In the genomic region with DNA sequence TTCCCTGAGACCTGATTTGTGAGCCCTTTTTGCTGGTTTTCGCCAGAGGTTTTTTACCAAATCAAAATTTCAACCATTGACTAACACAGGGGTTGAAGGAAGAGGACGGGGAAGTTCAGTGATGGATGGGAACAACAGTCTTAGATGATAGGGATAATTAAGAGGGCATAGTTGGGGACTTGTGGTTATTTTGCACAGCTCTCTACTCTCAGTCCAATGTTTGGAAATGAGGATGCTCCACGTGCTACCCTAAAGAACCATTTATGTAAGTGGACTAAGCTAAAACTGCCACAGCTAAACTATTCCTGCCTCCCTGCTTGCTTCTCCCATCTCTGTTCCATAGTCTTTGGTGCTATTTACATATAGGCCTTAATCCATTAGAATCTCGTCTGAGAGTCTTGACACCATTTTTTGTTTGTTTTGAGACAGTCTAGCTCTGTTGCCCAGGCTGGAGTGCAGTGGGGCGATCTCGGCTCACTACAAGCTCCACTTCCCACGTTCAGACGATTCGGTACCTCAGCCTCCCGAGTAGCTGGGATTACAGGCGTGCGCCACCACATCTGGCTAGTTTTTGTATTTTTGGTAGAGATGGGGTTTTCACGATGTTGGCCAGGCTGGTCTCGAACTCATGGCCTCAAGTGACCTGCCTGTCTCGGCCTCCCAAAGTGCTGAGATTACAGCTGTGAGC, we compare ENCODE assay signal across 8 cellular contexts. TPM values are rescaled to one million over a fixed set of nuclear protein-coding genes. Genes with fewer than 3 reads are reported as not detected.
DNase-seq lines count a peak whose midpoint lies in the region; ATAC-seq and TF ChIP-seq lines count a peak whose summit lies in the region.

No MANE protein-coding gene starts in this region.

- H4K20me1 ChIP-seq in GM23248 (ENCODE audit: insufficient read depth): peaks cover 28% of the 10 kb centered on the region; the same call in 1 of the 2 replicates

- H3K36me3 Mint-ChIP-seq in T-helper 17 cell (ENCODE audit: low read depth) (peaks cover 20% of the 10 kb centered on the region), glutamatergic neuron (ENCODE audit: unreplicated experiment) (peaks cover 6% of the 10 kb centered on the region)

- in situ Hi-C loops in GM23248 (cut with MboI): no loop called here

- DNase-seq in GM23248 (no peak), T-helper 17 cell (no peak), glutamatergic neuron (no peak), putamen (ENCODE audit: low spot score) (no peak)
- DNase-seq in activated CD4-positive, alpha-beta T cell treated with anti-CD3 and anti-CD28 coated beads, Interleukin-2, amount 50 U/mL, for 4 hours: no peak

- H3K27ac Mint-ChIP-seq in T-helper 17 cell (peak overlapping the region; percentile 99), glutamatergic neuron (ENCODE audit: unreplicated experiment) (peak overlapping the region; percentile 97)

- H3K9me3 ChIP-seq in GM23248 (ENCODE audit: low read depth): no peaks in the 10 kb centered on the region
- peaks cover 9% of the 10 kb centered on the region for H3K9me3 ChIP-seq in T-helper 17 cell (ENCODE audit: control insufficient read depth, low read length, poor library complexity, severe bottlenecking)

- no peaks in the 10 kb centered on the region for H3K27me3 ChIP-seq in GM23248 (replicated peaks; ENCODE audit: insufficient read depth)

- H3K4me3 Mint-ChIP-seq in T-helper 17 cell (peak overlapping the region; percentile 94), glutamatergic neuron (ENCODE audit: unreplicated experiment) (peak overlapping the region; percentile 96)

- H3K9ac ChIP-seq in GM23248: peak overlapping the region; percentile 99

- H3K4me3 ChIP-seq in GM23248 (peak overlapping the region; percentile 98), skin epidermis (peak overlapping the region; percentile 59 to 97 (median 82))

- peak overlapping the region; percentile 74 for H3K4me2 ChIP-seq in GM23248 (ENCODE audit: unreplicated experiment)

- H3K36me3 ChIP-seq in GM23248 (ENCODE audit: low read depth): peaks cover 33% of the 10 kb centered on the region

- ATAC-seq in T-helper 17 cell: peak; percentile 7
- no peak for ATAC-seq in HG02642 (IDR thresholded peaks at IDR 0.05; ENCODE audit: poor library complexity, unreplicated experiment)
- ATAC-seq in GM21381 (IDR thresholded peaks at IDR 0.05; ENCODE audit: unreplicated experiment): no peak

- peaks cover 66% of the 10 kb centered on the region for H3K79me2 ChIP-seq in GM23248 (ENCODE audit: insufficient read depth)

- TF ChIP-seq CTCF in glutamatergic neuron (IDR thresholded peaks at IDR 0.05; ENCODE audit: partially characterized antibody, unreplicated experiment): no peak

- WGBS in GM23248 (ENCODE audit: low coverage in 1 of 2, low lambda C conversion rate in 2 of 2, missing lambda C conversion rate in 2 of 2), 2 experiments: 70 to 71% methylated on average over 15 of the region's 15 CpGs

- H3K27me3 Mint-ChIP-seq in T-helper 17 cell (no peaks in the 10 kb centered on the region), glutamatergic neuron (ENCODE audit: unreplicated experiment) (peaks cover 8% of the 10 kb centered on the region)

- H3K4me1 ChIP-seq in GM23248 (ENCODE audit: insufficient read depth): peaks cover 22% of the 10 kb centered on the region

- H3K27ac ChIP-seq in GM23248: peak overlapping the region; percentile 100
- peak overlapping the region; percentile 51 to 100 (median 100) for H3K27ac ChIP-seq in skin epidermis

- peak overlapping the region; percentile 40 for H2AFZ ChIP-seq in GM23248

- H3K4me1 Mint-ChIP-seq in T-helper 17 cell: peaks cover 30% of the 10 kb centered on the region
- H3K4me1 Mint-ChIP-seq in glutamatergic neuron (ENCODE audit: low read depth, unreplicated experiment): peaks cover 14% of the 10 kb centered on the region

- H3K9me2 ChIP-seq in GM23248 (ENCODE audit: insufficient read depth): no peaks in the 10 kb centered on the region

- H3F3A ChIP-seq in GM23248 (ENCODE audit: insufficient read depth): peaks cover 51% of the 10 kb centered on the region

- H3K9me3 Mint-ChIP-seq in glutamatergic neuron (ENCODE audit: unreplicated experiment): peaks cover 15% of the 10 kb centered on the region

RNA-seq across cellular contexts. Expression of gene MCL1, which starts 0.7 kb away (rescaled TPM):
- total RNA-seq in GM23248 (2014; rRNA removed; shearing (Covaris generic)): 307 and 310 TPM in 2 replicates
- polyA plus RNA-seq in GM23248 (2016; fragmentation: Nextera tagmentation; extraction: Ambion mirVana): 79.0 and 84.7 TPM in 2 replicates
- total RNA-seq in T-helper 17 cell: 1,000 to 10,000 TPM in 1 of 2 donors, 100 to 1,000 TPM in 1; 776 to 1,091 TPM
- 154 TPM for total RNA-seq in glutamatergic neuron (ENCODE audit: unreplicated experiment)

RNA-seq across cellular contexts. Expression of gene ADAMTSL4, which starts 30.9 kb away (rescaled TPM):
- total RNA-seq in GM23248 (2014; rRNA removed; shearing (Covaris generic)): 27.6 and 27.9 TPM in 2 replicates
- polyA plus RNA-seq in GM23248 (2016; fragmentation: Nextera tagmentation; extraction: Ambion mirVana): 45.4 TPM in 2 replicates
- total RNA-seq in T-helper 17 cell (1 to 10 TPM in 1 of 2 donors, under 1 TPM in 1; 0.39 to 1.6 TPM), glutamatergic neuron (ENCODE audit: unreplicated experiment) (0.25 TPM)

RNA-seq across cellular contexts. Expression of gene ENSA, which starts 49.3 kb away (rescaled TPM):
- 47.4 and 54.3 TPM in 2 replicates for total RNA-seq in GM23248 (2014; rRNA removed; shearing (Covaris generic))
- 44.4 and 51.1 TPM in 2 replicates for polyA plus RNA-seq in GM23248 (2016; fragmentation: Nextera tagmentation; extraction: Ambion mirVana)
- 100 to 1,000 TPM; 152 to 173 TPM for total RNA-seq in T-helper 17 cell
- total RNA-seq in glutamatergic neuron (ENCODE audit: unreplicated experiment): 122 TPM

Comparison
In these comparisons a context has a peak if more than half of its experiments do, and no peak if none do; other contexts are left out.
1. RNA of gene ADAMTSL4, which starts 30.9 kb away (total RNA-seq): 27.6 to 27.9 TPM in GM23248; 0.39 to 1.6 TPM in T-helper 17 cell and 0.25 TPM in glutamatergic neuron (single experiment); every median in the first group is over 10 times any median in the second.